21 cellular contexts compared by ENCODE assay signal in the genomic region with DNA sequence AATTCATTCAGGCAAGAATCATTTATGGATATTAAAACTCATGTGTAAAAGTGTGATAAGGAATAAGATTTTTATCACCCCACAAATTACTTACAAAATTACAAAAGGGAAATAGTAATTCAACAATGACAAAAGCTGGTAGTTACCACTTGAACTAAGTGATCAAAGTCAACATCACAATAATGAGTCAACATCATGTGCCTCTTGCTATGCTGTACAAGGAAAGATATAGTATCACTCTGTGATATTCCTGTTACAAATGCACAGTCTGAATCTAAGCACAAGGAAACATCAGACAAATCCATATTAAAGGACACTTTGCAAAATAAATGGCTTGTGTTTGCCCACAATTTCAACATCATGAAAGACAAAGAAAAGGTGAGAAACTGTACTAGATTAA.
"Had no signal": no experiment of that assay in that cellular context is flagged by ENCODE, and none has a peak within 500 bp of the region (broad histone marks: within the 10 kb centered on the region; RNA-seq: fewer than 3 reads in every experiment).

No MANE protein-coding gene starts in this region.

- H3K4me1 ChIP-seq: body of pancreas, right lobe of liver, upper lobe of left lung, vagina had no signal

- DNase-seq: activated CD4-positive, alpha-beta T cell treated with anti-CD3 and anti-CD28 coated beads for 4 hours; activated CD4-positive, alpha-beta T cell treated with anti-CD3 and anti-CD28 coated beads, Interleukin-2, amount 50 U/mL, for 4 hours; activated CD8-positive, alpha-beta memory T cell treated with anti-CD3 and anti-CD28 coated beads for 24 hours; activated effector memory CD4-positive, alpha-beta T cell treated with Interleukin-2 at 50 U/mL for 16 hours; activated naive CD4-positive, alpha-beta T cell treated with Interleukin-2 at 50 U/mL for 16 hours; aorta; body of pancreas; cerebellar nuclear complex; effector memory CD8-positive, alpha-beta T cell; left ventricle myocardium inferior; mucosa of descending colon; right lobe of liver; stimulated activated CD4-positive, alpha-beta T cell treated with anti-CD3 and anti-CD28 coated beads, Interleukin-12 subunit alpha, Interleukin-12 subunit beta, amount 100 ng/mL, for 4 hours; stimulated activated CD4-positive, alpha-beta T cell treated with anti-CD3 and anti-CD28 coated beads, Interleukin-4, amount 100 ng/mL, for 1 hour; upper lobe of left lung had no signal

- ATAC-seq: body of pancreas; effector memory CD8-positive, alpha-beta T cell; mucosa of descending colon; natural killer cell treated with Interleukin-12 subunit alpha and Interleukin-12 subunit beta and Interleukin-15 and Interleukin-18, amount 100 ng/mL, for 72 hours; right lobe of liver had no signal

- H3K9me3 ChIP-seq: body of pancreas, mucosa of descending colon, right lobe of liver, thoracic aorta, upper lobe of left lung, vagina had no signal

- H3K27ac ChIP-seq: body of pancreas, cardiac muscle cell, coronary artery, left ventricle myocardium inferior, right lobe of liver, thoracic aorta, upper lobe of left lung, vagina had no signal

- H3K4me3 ChIP-seq: body of pancreas, cardiac muscle cell, coronary artery, left ventricle myocardium inferior, lung, mucosa of descending colon, right lobe of liver, thoracic aorta, upper lobe of left lung, vagina had no signal

- H3K27me3 ChIP-seq: body of pancreas, cardiac muscle cell, right lobe of liver, upper lobe of left lung, vagina had no signal

- H3K36me3 ChIP-seq: cardiac muscle cell, left ventricle myocardium inferior, right lobe of liver, thoracic aorta, upper lobe of left lung, vagina had no signal
